Comparison of ENCODE assay signal across 1 cellular context in genomic region chr19:4814625-4815425, GRCh38.
TF ChIP-seq lines count a peak whose summit lies in the region.

No MANE protein-coding gene starts in this region.

TF ChIP-seq in K562, 482 proteins besides CTCF, POLR2A, EP300 and RAD21 (continued from another document):
- TF ChIP-seq RREB1 (CRISPR knock-in tag; IDR thresholded peaks at IDR 0.05) (no peak), BRCA1 (IDR thresholded peaks at IDR 0.05) (no peak), BRCA1 (CRISPR knock-in tag; IDR thresholded peaks at IDR 0.05) (no peak), ZNF318 (IDR thresholded peaks at IDR 0.05; ENCODE audit: borderline replicate concordance in 1 of 2, low read depth in 1 of 2) (peak in 1 of 2 experiments; percentile 87; a peak in 1 of 4 replicates), HEY1 (CRISPR knock-in tag; IDR thresholded peaks at IDR 0.05; ENCODE audit: borderline replicate concordance) (no peak), KDM1A (IDR thresholded peaks at IDR 0.05) (peak; percentile 69 to 71; a peak in 3 of 4 replicates), NFE2 (IDR thresholded peaks at IDR 0.05; ENCODE audit: low read depth) (no peak), XRCC3 (IDR thresholded peaks at IDR 0.05) (no peak), ZNF24 (IDR thresholded peaks at IDR 0.05) (peak; percentile 100), RBM25 (IDR thresholded peaks at IDR 0.05; ENCODE audit: low read depth, low read length, severe bottlenecking) (peak; percentile 61), HDGF (IDR thresholded peaks at IDR 0.05) (peak; percentile 79; the same call in 1 of the 2 replicates), POLR2G (IDR thresholded peaks at IDR 0.05; ENCODE audit: low read depth, low read length) (no peak), CHD4 (IDR thresholded peaks at IDR 0.05; ENCODE audit: insufficient read depth, insufficient replicate concordance, low read depth, low read length, poor library complexity, severe bottlenecking) (peak; percentile 89), CBFB (CRISPR knock-in tag; IDR thresholded peaks at IDR 0.05) (no peak), THRAP3 (IDR thresholded peaks at IDR 0.05; ENCODE audit: borderline replicate concordance) (0 out of 2 replicates have a peak, but pooled peaks have one; percentile 56), NUFIP1 (IDR thresholded peaks at IDR 0.05; ENCODE audit: partially characterized antibody) (no peak), ARID2 (IDR thresholded peaks at IDR 0.05) (no peak), SREBF1 (IDR thresholded peaks at IDR 0.05; ENCODE audit: borderline replicate concordance, low read depth, low read length) (no peak), GABPB2 (CRISPR knock-in tag; conservative IDR thresholded peaks at IDR 0.05) (no peak), BRD9 (IDR thresholded peaks at IDR 0.05; ENCODE audit: low read depth, partially characterized antibody) (no peak), ETV5 (CRISPR knock-in tag; IDR thresholded peaks at IDR 0.05; ENCODE audit: low read depth) (no peak), HLTF (IDR thresholded peaks at IDR 0.05) (peak; percentile 66; the same call in 1 of the 2 replicates), THRA (IDR thresholded peaks at IDR 0.05) (no peak), ZNF174 (CRISPR knock-in tag; IDR thresholded peaks at IDR 0.05) (no peak), HOXB6 (CRISPR knock-in tag; IDR thresholded peaks at IDR 0.05; ENCODE audit: borderline replicate concordance) (no peak), PPARD (CRISPR knock-in tag; IDR thresholded peaks at IDR 0.05) (no peak), PHF20 (IDR thresholded peaks at IDR 0.05; ENCODE audit: partially characterized antibody) (peak; percentile 53)
